Comparison of ENCODE assay signal across 1 cellular context in genomic region chr1:160098852-160099647, GRCh38.
TF ChIP-seq lines count a peak whose summit lies in the region.

No MANE protein-coding gene starts in this region.

TF ChIP-seq in HepG2, 621 proteins besides CTCF, POLR2A, EP300 and RAD21 (continued from another document and continues in another):
- TF ChIP-seq HNF1B (CRISPR knock-in tag; IDR thresholded peaks at IDR 0.05) (0 out of 2 replicates have a peak, but pooled peaks have one; percentile 22), ZNF160 (CRISPR knock-in tag; IDR thresholded peaks at IDR 0.05) (no peak), NPAS2 (CRISPR knock-in tag; IDR thresholded peaks at IDR 0.05; ENCODE audit: borderline replicate concordance) (no peak), ZNF333 (CRISPR knock-in tag; IDR thresholded peaks at IDR 0.05; ENCODE audit: borderline replicate concordance) (no peak), CSRNP1 (CRISPR knock-in tag; IDR thresholded peaks at IDR 0.05) (no peak), ZNF407 (CRISPR knock-in tag; IDR thresholded peaks at IDR 0.05; ENCODE audit: not compliant biosample characterization) (no peak), SP5 (CRISPR knock-in tag; IDR thresholded peaks at IDR 0.05; ENCODE audit: borderline replicate concordance, low read depth) (peak; percentile 51), XBP1 (CRISPR knock-in tag; IDR thresholded peaks at IDR 0.05) (no peak), ZMYM2 (CRISPR knock-in tag; IDR thresholded peaks at IDR 0.05) (no peak), NR2F2 (IDR thresholded peaks at IDR 0.05; ENCODE audit: borderline replicate concordance, low read depth) (no peak), KLF9 (CRISPR knock-in tag; IDR thresholded peaks at IDR 0.05; ENCODE audit: low read depth) (no peak), CC2D1A (CRISPR knock-in tag; IDR thresholded peaks at IDR 0.05) (no peak), FOXP4 (CRISPR knock-in tag; IDR thresholded peaks at IDR 0.05) (no peak), MXD3 (CRISPR knock-in tag; IDR thresholded peaks at IDR 0.05) (no peak), USF2 (IDR thresholded peaks at IDR 0.05; ENCODE audit: low read depth, low read length) (no peak), USF2 (CRISPR knock-in tag; IDR thresholded peaks at IDR 0.05; ENCODE audit: borderline replicate concordance) (no peak), ZNF607 (CRISPR knock-in tag; IDR thresholded peaks at IDR 0.05; ENCODE audit: borderline replicate concordance) (no peak), MEF2D (CRISPR knock-in tag; IDR thresholded peaks at IDR 0.05) (no peak), ZNF777 (CRISPR knock-in tag; IDR thresholded peaks at IDR 0.05) (no peak), NR1H2 (CRISPR knock-in tag; IDR thresholded peaks at IDR 0.05; ENCODE audit: borderline replicate concordance, low read depth) (no peak), ETS1 (CRISPR knock-in tag; IDR thresholded peaks at IDR 0.05) (no peak), EEA1 (CRISPR knock-in tag; IDR thresholded peaks at IDR 0.05; ENCODE audit: borderline replicate concordance) (no peak), RXRA (CRISPR knock-in tag; IDR thresholded peaks at IDR 0.05) (peak; percentile 51; the same call in 1 of the 2 replicates), ZNF275 (CRISPR knock-in tag; IDR thresholded peaks at IDR 0.05; ENCODE audit: borderline replicate concordance) (no peak), TRIM22 (IDR thresholded peaks at IDR 0.05) (no peak), NAIF1 (CRISPR knock-in tag; IDR thresholded peaks at IDR 0.05; ENCODE audit: borderline replicate concordance) (no peak), KLF6 (CRISPR knock-in tag; IDR thresholded peaks at IDR 0.05) (no peak), ZNF552 (CRISPR knock-in tag; IDR thresholded peaks at IDR 0.05; ENCODE audit: borderline replicate concordance) (no peak), ZNF598 (CRISPR knock-in tag; IDR thresholded peaks at IDR 0.05; ENCODE audit: borderline replicate concordance) (no peak), SRF (IDR thresholded peaks at IDR 0.05; ENCODE audit: low read depth, low read length) (no peak), HMGXB4 (CRISPR knock-in tag; IDR thresholded peaks at IDR 0.05; ENCODE audit: borderline replicate concordance in 1 of 2, low read depth in 1 of 2) (0 out of 4 replicates have a peak, but pooled peaks of 1 of the 2 experiments have one; percentile 17), ZNF350 (CRISPR knock-in tag; IDR thresholded peaks at IDR 0.05; ENCODE audit: borderline replicate concordance, low read depth) (peak; percentile 35; the same call in 1 of the 2 replicates), AKAP8 (CRISPR knock-in tag; IDR thresholded peaks at IDR 0.05) (no peak), ZBTB21 (CRISPR knock-in tag; IDR thresholded peaks at IDR 0.05) (0 out of 2 replicates have a peak, but pooled peaks have one; percentile 20), SMARCC2 (IDR thresholded peaks at IDR 0.05) (no peak), SMYD3 (CRISPR knock-in tag; IDR thresholded peaks at IDR 0.05) (no peak), GABPA (IDR thresholded peaks at IDR 0.05; ENCODE audit: low read depth, low read length) (peak; percentile 25; the same call in 1 of the 2 replicates), GABPA (CRISPR knock-in tag; IDR thresholded peaks at IDR 0.05; ENCODE audit: low read depth) (no peak), ETV5 (CRISPR knock-in tag; IDR thresholded peaks at IDR 0.05; ENCODE audit: borderline replicate concordance) (no peak)
